12 cellular contexts compared by ENCODE assay signal in the genomic region with DNA sequence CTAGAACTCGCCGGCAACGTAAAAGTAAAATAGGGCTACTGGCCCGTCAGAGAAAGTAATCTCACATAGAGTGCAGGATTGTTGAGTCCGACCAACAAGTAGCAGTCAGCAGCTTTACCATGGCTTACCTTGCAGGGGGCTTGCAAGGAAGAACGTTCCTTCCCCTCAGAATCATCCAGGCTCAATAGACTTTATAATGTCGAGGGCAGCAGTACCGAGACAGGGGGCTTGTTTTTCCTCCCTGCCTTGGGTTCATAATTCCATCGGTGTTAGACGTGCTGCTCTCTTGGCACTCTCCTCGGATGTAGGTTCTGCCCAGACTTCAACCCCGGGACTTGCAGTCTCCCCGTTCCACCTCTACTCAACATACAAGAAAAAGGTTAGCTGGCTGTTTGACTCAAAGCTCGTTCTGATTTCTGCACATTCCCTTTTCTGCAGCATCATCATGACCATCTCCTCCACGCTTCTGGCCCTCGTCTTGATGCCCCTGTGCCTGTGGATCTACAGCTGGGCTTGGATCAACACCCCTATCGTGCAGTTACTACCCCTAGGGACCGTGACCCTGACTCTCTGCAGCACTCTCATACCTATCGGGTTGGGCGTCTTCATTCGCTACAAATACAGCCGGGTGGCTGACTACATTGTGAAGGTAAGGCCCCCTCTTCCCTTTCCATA. TPM values are rescaled to one million over a fixed set of nuclear protein-coding genes. Genes with fewer than 3 reads are reported as not detected.
DNase-seq lines count a peak whose midpoint lies in the region; ATAC-seq and TF ChIP-seq lines count a peak whose summit lies in the region.
"Had no signal": no experiment of that assay in that cellular context is flagged by ENCODE, and none has a peak within 500 bp of the region (broad histone marks: within the 10 kb centered on the region; RNA-seq: fewer than 3 reads in every experiment).

No MANE protein-coding gene starts in this region.

- H3K9ac ChIP-seq in NT2/D1 (ENCODE audit: insufficient read length, low read depth): peak overlapping the region; percentile 81

- CTCF ChIA-PET in activated naive CD4-positive, alpha-beta T cell treated with anti-CD3 and anti-CD28 coated beads for 36 hours (lab: Charles Lee): interaction anchor here (0.5 to 1.2 kb wide), 2 partner anchors 38 to 204 kb away, joined by 3 read pairs; no protein-coding TSS in a partner anchor

- H3K4me3 ChIP-seq in NT2/D1 (ENCODE audit: insufficient read length, low read depth) (no peak overlapping the region), spleen (peak overlapping the region in 3 of 8 donors; percentile 20 to 67 (median 41))

- H3K4me1 Mint-ChIP-seq in activated naive CD4-positive, alpha-beta T cell treated with anti-CD3 and anti-CD28 coated beads for 36 hours (ENCODE audit: low read depth): peaks cover 13% of the 10 kb centered on the region
- H3K4me1 Mint-ChIP-seq in glutamatergic neuron (ENCODE audit: low read depth, unreplicated experiment): no peaks in the 10 kb centered on the region
- peaks cover 12% of the 10 kb centered on the region for H3K4me1 Mint-ChIP-seq in stimulated activated memory B cell treated with anti-CD40 and anti-IgM and Interleukin-4, amounts not matched to agents 10 μg/mL and 1 μg/mL and 100 μg/mL, for 72 hours

- H3K9me3 ChIP-seq in NT2/D1 (ENCODE audit: insufficient read depth, low read length) (no peaks in the 10 kb centered on the region), spleen (no peaks in the 10 kb centered on the region)

- H3K36me3 ChIP-seq in NT2/D1 (ENCODE audit: insufficient read depth, insufficient read length, low read length): peaks cover 20% of the 10 kb centered on the region
- H3K36me3 ChIP-seq in spleen: no peaks in the 10 kb centered on the region

- TF ChIP-seq POLR2A in spleen (IDR thresholded peaks at IDR 0.05): no peak

- intact Hi-C loops in activated naive CD4-positive, alpha-beta T cell treated with anti-CD3 and anti-CD28 coated beads for 36 hours (cut with micrococcal nuclease): loop anchor here (2.0 to 5.0 kb wide), 2 partner anchors 167 to 478 kb away; no protein-coding TSS in a partner anchor
- intact Hi-C loops in spleen (cut with DNase I; ENCODE audit: low total_unique reads): no loop called here

- H3K27ac ChIP-seq in substantia nigra (ENCODE audit: low read depth, low read length, poor library complexity, severe bottlenecking) (no peak overlapping the region), spleen (no peak overlapping the region)

- H3K4me3 Mint-ChIP-seq in activated naive CD4-positive, alpha-beta T cell treated with anti-CD3 and anti-CD28 coated beads for 36 hours: peak overlapping the region; percentile 54
- peak overlapping the region; percentile 78 for H3K4me3 Mint-ChIP-seq in glutamatergic neuron (ENCODE audit: unreplicated experiment)
- peak overlapping the region; percentile 1 for H3K4me3 Mint-ChIP-seq in stimulated activated memory B cell treated with anti-CD40 and anti-IgM and Interleukin-4, amounts not matched to agents 10 μg/mL and 1 μg/mL and 100 μg/mL, for 72 hours

- no peak for DNase-seq in activated naive CD4-positive, alpha-beta T cell treated with anti-CD3 and anti-CD28 coated beads for 36 hours
- no peak for DNase-seq in activated naive CD4-positive, alpha-beta T cell treated with anti-CD3 and anti-CD28 coated beads, Interleukin-2, amount 50 U/mL, for 16 hours
- DNase-seq in NT2/D1 (ENCODE audit: low read depth, low spot score) (no peak), glutamatergic neuron (no peak), substantia nigra (lab: John Stamatoyannopoulos, UW) (no peak), HCEC 1CT (no peak), spleen (no peak)
- DNase-seq: cortex of kidney; stimulated activated CD4-positive, alpha-beta T cell treated with anti-CD3 and anti-CD28 coated beads, Interleukin-12 subunit alpha, Interleukin-12 subunit beta, amount 100 ng/mL, for 4 hours had no signal

- 20 to 29% (median 27%) methylated on average over 22 of the region's 22 CpGs for WGBS in spleen, 5 donors

- H3K27me3 ChIP-seq in NT2/D1 (ENCODE audit: insufficient read depth, insufficient read length) (peaks cover 20% of the 10 kb centered on the region), spleen (replicated peaks in 1 of 7) (peaks cover 2 to 96% (median 82%) of the 10 kb centered on the region in 7 donors)

- H3K4me1 ChIP-seq in NT2/D1 (ENCODE audit: insufficient read depth, insufficient read length) (peaks cover 1% of the 10 kb centered on the region), spleen (peaks cover 8 to 23% (median 16%) of the 10 kb centered on the region in 6 donors)

- no peaks in the 10 kb centered on the region for H3K36me3 Mint-ChIP-seq in activated naive CD4-positive, alpha-beta T cell treated with anti-CD3 and anti-CD28 coated beads for 36 hours (ENCODE audit: low read depth)
- peaks cover 18% of the 10 kb centered on the region for H3K36me3 Mint-ChIP-seq in glutamatergic neuron (ENCODE audit: unreplicated experiment)
- H3K36me3 Mint-ChIP-seq in stimulated activated memory B cell treated with anti-CD40 and anti-IgM and Interleukin-4, amounts not matched to agents 10 μg/mL and 1 μg/mL and 100 μg/mL, for 72 hours: no peaks in the 10 kb centered on the region

- TF ChIP-seq CTCF in glutamatergic neuron (IDR thresholded peaks at IDR 0.05; ENCODE audit: partially characterized antibody, unreplicated experiment): no peak
- no peak for TF ChIP-seq CTCF in spleen (IDR thresholded peaks at IDR 0.05 in 8 of 11, conservative IDR thresholded peaks at IDR 0.05 in 3 of 11)

- H3K27me3 Mint-ChIP-seq in activated naive CD4-positive, alpha-beta T cell treated with anti-CD3 and anti-CD28 coated beads for 36 hours (ENCODE audit: low read depth): peaks cover 72% of the 10 kb centered on the region
- H3K27me3 Mint-ChIP-seq in glutamatergic neuron (ENCODE audit: unreplicated experiment): peaks cover 26% of the 10 kb centered on the region
- H3K27me3 Mint-ChIP-seq in stimulated activated memory B cell treated with anti-CD40 and anti-IgM and Interleukin-4, amounts not matched to agents 10 μg/mL and 1 μg/mL and 100 μg/mL, for 72 hours: peaks cover 73% of the 10 kb centered on the region

- no peak overlapping the region for H3K27ac Mint-ChIP-seq in activated naive CD4-positive, alpha-beta T cell treated with anti-CD3 and anti-CD28 coated beads for 36 hours
- no peak overlapping the region for H3K27ac Mint-ChIP-seq in glutamatergic neuron (ENCODE audit: unreplicated experiment)
- no peak overlapping the region for H3K27ac Mint-ChIP-seq in stimulated activated memory B cell treated with anti-CD40 and anti-IgM and Interleukin-4, amounts not matched to agents 10 μg/mL and 1 μg/mL and 100 μg/mL, for 72 hours

- no peaks in the 10 kb centered on the region for H3K9me3 Mint-ChIP-seq in activated naive CD4-positive, alpha-beta T cell treated with anti-CD3 and anti-CD28 coated beads for 36 hours
- peaks cover 3% of the 10 kb centered on the region for H3K9me3 Mint-ChIP-seq in glutamatergic neuron (ENCODE audit: unreplicated experiment)
- no peaks in the 10 kb centered on the region for H3K9me3 Mint-ChIP-seq in stimulated activated memory B cell treated with anti-CD40 and anti-IgM and Interleukin-4, amounts not matched to agents 10 μg/mL and 1 μg/mL and 100 μg/mL, for 72 hours

- no peak for ATAC-seq in stimulated activated memory B cell treated with anti-CD40 and anti-IgM and Interleukin-4, amounts not matched to agents 10 μg/mL and 1 μg/mL and 100 μg/mL, for 72 hours

RNA-seq across cellular contexts. Expression of a gene that starts 1.5 kb away (rescaled TPM):
- total RNA-seq in activated naive CD4-positive, alpha-beta T cell treated with anti-CD3 and anti-CD28 coated beads for 36 hours: not detected
- total RNA-seq in glutamatergic neuron (ENCODE audit: unreplicated experiment): 7.1 TPM
- under 1 TPM in 2 of 7 donors, not detected in 5; 0.27 to 0.32 TPM for total RNA-seq in spleen
- polyA plus RNA-seq in spleen: under 1 TPM; 0.08 to 0.20 (median 0.13) TPM
- total RNA-seq: MCF 10A had no signal

RNA-seq across cellular contexts. Expression of a gene that starts 5.4 kb away (rescaled TPM):
- not detected for total RNA-seq in activated naive CD4-positive, alpha-beta T cell treated with anti-CD3 and anti-CD28 coated beads for 36 hours
- 0.49 TPM for total RNA-seq in glutamatergic neuron (ENCODE audit: unreplicated experiment)
- total RNA-seq in spleen: not detected
- not detected for polyA plus RNA-seq in spleen
- total RNA-seq: kidney epithelial cell, MCF 10A had no signal

Comparison
In these comparisons a context has a peak if more than half of its experiments do, and no peak if none do; other contexts are left out.
1. H3K4me3 Mint-ChIP-seq: peak in every context shown above with its lines; median percentile 78 in glutamatergic neuron; 54 in activated naive CD4-positive, alpha-beta T cell treated with anti-CD3 and anti-CD28 coated beads for 36 hours; 1 in stimulated activated memory B cell treated with anti-CD40 and anti-IgM and Interleukin-4, amounts not matched to agents 10 μg/mL and 1 μg/mL and 100 μg/mL, for 72 hours.